Comparison of ENCODE assay signal across 13 cellular contexts in the genomic region with DNA sequence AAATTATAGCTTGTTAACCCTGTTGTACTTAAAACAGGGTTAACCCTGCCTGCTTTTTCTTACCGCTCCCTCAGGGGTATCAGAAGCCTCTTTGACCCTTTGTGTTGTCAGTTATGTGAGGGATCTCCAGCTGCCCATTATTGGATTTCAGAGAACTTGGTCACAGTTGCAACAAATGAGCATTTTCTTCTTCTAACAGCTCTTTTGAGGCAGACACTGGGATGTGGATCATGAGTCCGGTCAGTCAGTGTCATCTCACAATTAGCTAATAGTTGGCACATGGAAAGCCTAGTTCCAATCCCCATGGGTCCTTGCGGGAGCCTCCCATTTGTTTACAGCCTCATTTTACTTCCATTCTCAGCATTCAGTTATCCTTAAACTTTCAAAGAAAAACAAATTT.
A peak's percentile ranks its signal among the peaks of the same experiment; 100 is the strongest.
DNase-seq lines count a peak whose midpoint lies in the region; ATAC-seq and TF ChIP-seq lines count a peak whose summit lies in the region.
"Had no signal": no experiment of that assay in that cellular context is flagged by ENCODE, and none has a peak within 500 bp of the region (broad histone marks: within the 10 kb centered on the region; RNA-seq: fewer than 3 reads in every experiment).

No MANE protein-coding gene starts in this region.

- TF ChIP-seq CTCF in psoas muscle (IDR thresholded peaks at IDR 0.05) (no peak), endodermal cell (conservative IDR thresholded peaks at IDR 0.05) (no peak)

- H3K27me3 Mint-ChIP-seq in endodermal cell (ENCODE audit: insufficient read depth): no peaks in the 10 kb centered on the region
- H3K27me3 Mint-ChIP-seq: activated T-helper 17 cell treated with anti-CD3 and anti-CD28 coated beads, Interleukin-2, amount 50 U/mL, for 72 hours; IgD-negative memory B cell had no signal

- H3K27me3 ChIP-seq in psoas muscle (ENCODE audit: insufficient read depth in 3 of 3, low read length in 2 of 3) (peaks cover 0 to 5% (median 0%) of the 10 kb centered on the region in 3 donors), endodermal cell (ENCODE audit: control insufficient read depth, insufficient read depth, low read length, poor library complexity, severe bottlenecking) (no peaks in the 10 kb centered on the region)

- no peaks in the 10 kb centered on the region for H3K4me1 Mint-ChIP-seq in endodermal cell
- H3K4me1 Mint-ChIP-seq: activated T-helper 17 cell treated with anti-CD3 and anti-CD28 coated beads, Interleukin-2, amount 50 U/mL, for 72 hours; central memory CD8-positive, alpha-beta T cell; IgD-negative memory B cell had no signal

- 16 to 38% (median 29%) methylated on average over 3 of the region's 3 CpGs for WGBS in psoas muscle, 3 donors
- WGBS in endodermal cell (ENCODE audit: insufficient coverage in 1 of 2, insufficient read length in 1 of 2), 2 experiments: 67 to 87% methylated on average over 1 to 3 of the region's 3 CpGs

- peak; percentile 68 for ATAC-seq in Right ventricle myocardium inferior
- peak in 2 of 4 donors; percentile 50 to 74 for ATAC-seq in psoas muscle
- ATAC-seq: activated T-helper 17 cell treated with anti-CD3 and anti-CD28 coated beads, Interleukin-2, amount 50 U/mL, for 72 hours had no signal

- H3K27ac ChIP-seq in psoas muscle (peak overlapping the region; percentile 68), endodermal cell (ENCODE audit: low read depth, low read length) (no peak overlapping the region)
- H3K27ac ChIP-seq: 22Rv1 had no signal

- no peaks in the 10 kb centered on the region for H3K9me3 ChIP-seq in psoas muscle
- no peaks in the 10 kb centered on the region for H3K9me3 ChIP-seq in endodermal cell (ENCODE audit: control insufficient read depth, low read length)

- H3K27ac Mint-ChIP-seq in endodermal cell: no peak overlapping the region
- H3K27ac Mint-ChIP-seq: activated T-helper 17 cell treated with anti-CD3 and anti-CD28 coated beads, Interleukin-2, amount 50 U/mL, for 72 hours; IgD-negative memory B cell had no signal

- no peaks in the 10 kb centered on the region for H3K36me3 Mint-ChIP-seq in endodermal cell (ENCODE audit: low read depth)

- peak overlapping the region; percentile 18 for H3K4me3 ChIP-seq in psoas muscle
- no peak overlapping the region for H3K4me3 ChIP-seq in endodermal cell (ENCODE audit: low read length)

- H3K4me3 Mint-ChIP-seq in endodermal cell: no peak overlapping the region
- H3K4me3 Mint-ChIP-seq: activated T-helper 17 cell treated with anti-CD3 and anti-CD28 coated beads, Interleukin-2, amount 50 U/mL, for 72 hours; central memory CD8-positive, alpha-beta T cell; IgD-negative memory B cell had no signal

- intact Hi-C loops in Right ventricle myocardium inferior (cut with DNase I): loop anchor here (1.0 to 5.0 kb wide), 2 partner anchors 39 to 64 kb away; no protein-coding TSS in a partner anchor
- intact Hi-C loops in cardiac septum (cut with DNase I): loop anchor here (5.0 kb wide), 1 partner anchor 59 kb away; no protein-coding TSS in a partner anchor
- intact Hi-C loops in psoas muscle (cut with DNase I): no loop called here

- H3K36me3 ChIP-seq in psoas muscle (ENCODE audit: insufficient read depth in 1 of 2, low read depth in 1 of 2): no peaks in the 10 kb centered on the region
- H3K36me3 ChIP-seq in endodermal cell (ENCODE audit: control insufficient read depth, insufficient read depth, low read length): no peaks in the 10 kb centered on the region

- DNase-seq in Right ventricle myocardium inferior (ENCODE audit: missing footprints): no peak
- DNase-seq in cardiac septum (ENCODE audit: low spot score): no peak
- peak in 31 of 51 donors; percentile 0 to 81 (median 30) for DNase-seq in hypothalamus (lab: John Stamatoyannopoulos, UW)
- DNase-seq in psoas muscle: peak; percentile 21 to 52
- DNase-seq in activated CD4-positive, alpha-beta T cell treated with anti-CD3 and anti-CD28 coated beads for 48 hours: no peak
- DNase-seq in NCI-H82 (lab: John Stamatoyannopoulos, UW): no peak
- DNase-seq in endodermal cell: no peak
- DNase-seq in activated T-cell treated with anti-CD3 and anti-CD28 coated beads, Interleukin-2, amount 50 U/mL, for 1 hour: no peak
- DNase-seq: SW 1271 had no signal

- no peaks in the 10 kb centered on the region for H3K4me1 ChIP-seq in psoas muscle
- no peaks in the 10 kb centered on the region for H3K4me1 ChIP-seq in endodermal cell (ENCODE audit: control insufficient read depth, insufficient read depth, low read length)

- no peak overlapping the region for H3K9ac ChIP-seq in endodermal cell (ENCODE audit: extremely low read depth, low read length, poor library complexity, severe bottlenecking)

- H3K9me3 Mint-ChIP-seq in endodermal cell: no peaks in the 10 kb centered on the region
- H3K9me3 Mint-ChIP-seq: activated T-helper 17 cell treated with anti-CD3 and anti-CD28 coated beads, Interleukin-2, amount 50 U/mL, for 72 hours; central memory CD8-positive, alpha-beta T cell had no signal

Comparison
In these comparisons a context has a peak if more than half of its experiments do, and no peak if none do; other contexts are left out.
1. DNase-seq: peak in hypothalamus (31 of 51) and psoas muscle (2 of 2); none in Right ventricle myocardium inferior (single experiment), cardiac septum (single experiment), activated CD4-positive, alpha-beta T cell treated with anti-CD3 and anti-CD28 coated beads for 48 hours (single experiment), NCI-H82 (single experiment), endodermal cell (single experiment) and activated T-cell treated with anti-CD3 and anti-CD28 coated beads, Interleukin-2, amount 50 U/mL, for 1 hour (single experiment).
2. intact Hi-C loops: an anchor here in Right ventricle myocardium inferior (1.0 to 5.0 kb wide) and cardiac septum (5.0 kb wide); none called in psoas muscle.